19 cellular contexts compared by ENCODE assay signal in the genomic region with DNA sequence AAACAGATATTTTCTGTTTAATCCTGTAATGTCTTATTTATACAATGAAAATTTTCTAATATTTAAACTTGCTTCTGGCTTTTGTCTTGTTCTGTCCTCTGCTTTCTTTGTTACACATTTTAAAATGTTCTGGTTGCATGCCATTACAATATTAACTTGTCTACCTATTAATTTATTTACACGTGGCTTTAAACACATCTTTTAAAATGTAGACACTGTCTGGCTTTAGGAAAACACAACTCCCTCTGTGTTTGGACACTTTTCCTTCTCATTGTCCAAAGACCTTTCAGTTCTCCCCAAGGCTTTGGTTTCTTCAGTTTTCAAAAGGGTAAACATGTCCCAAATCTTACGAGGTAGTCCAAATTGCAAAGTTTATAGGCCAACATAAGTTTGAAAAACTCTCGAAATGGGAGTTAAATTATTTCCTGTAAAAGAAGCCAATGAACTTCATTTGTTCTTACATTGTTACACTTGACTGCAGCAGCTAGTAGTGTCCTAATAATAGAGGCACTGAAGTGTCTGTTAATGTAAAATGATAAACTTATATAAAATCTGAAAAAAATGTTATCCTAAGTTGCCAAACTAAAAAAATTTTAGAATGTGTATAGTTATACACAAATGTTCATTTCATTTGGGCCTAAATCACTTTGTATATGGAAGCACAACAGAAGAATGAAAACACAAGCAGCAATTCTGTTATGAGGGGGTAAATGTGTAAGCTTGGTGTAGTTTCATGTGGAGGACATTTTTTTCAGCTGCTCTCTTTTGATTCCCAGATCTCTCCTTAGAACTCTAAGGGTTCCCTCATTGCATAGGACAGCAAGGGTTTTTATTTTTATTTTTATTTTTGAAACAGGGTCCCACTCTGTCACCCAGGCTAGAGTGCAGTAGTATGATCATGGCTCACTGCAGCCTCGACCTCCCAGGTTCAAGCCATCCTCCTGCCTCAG. TPM values are rescaled to one million over a fixed set of nuclear protein-coding genes. Genes with fewer than 3 reads are reported as not detected.
DNase-seq lines count a peak whose midpoint lies in the region; ATAC-seq, FAIRE-seq and TF ChIP-seq lines count a peak whose summit lies in the region.
"Had no signal": no experiment of that assay in that cellular context is flagged by ENCODE, and none has a peak within 500 bp of the region (broad histone marks: within the 10 kb centered on the region; RNA-seq: fewer than 3 reads in every experiment).

No MANE protein-coding gene starts in this region.

- intact Hi-C loops in esophagus muscularis mucosa (cut with DNase I) = no loop called here
- intact Hi-C loops in pancreas (cut with DNase I) = no loop called here
- intact Hi-C loops in transverse colon (cut with DNase I; ENCODE audit: low total_unique reads) = no loop called here

- no peaks in the 10 kb centered on the region for H3K27me3 ChIP-seq in esophagus muscularis mucosa
- no peaks in the 10 kb centered on the region for H3K27me3 ChIP-seq in pancreas
- H3K27me3 ChIP-seq in transverse colon = no peaks in the 10 kb centered on the region

- H3K4me3 Mint-ChIP-seq in activated T-cell treated with anti-CD3 and anti-CD28 coated beads, Interleukin-2, amount 50 U/mL, for 4 hours = no peak overlapping the region
- H3K4me3 Mint-ChIP-seq: CD4-positive, alpha-beta T cell; GM23338 had no signal

- TF ChIP-seq EP300 in esophagus muscularis mucosa (IDR thresholded peaks at IDR 0.05) (no peak), transverse colon (IDR thresholded peaks at IDR 0.05; ENCODE audit: low read depth) (no peak)

- H3K36me3 Mint-ChIP-seq in activated T-cell treated with anti-CD3 and anti-CD28 coated beads, Interleukin-2, amount 50 U/mL, for 4 hours (ENCODE audit: insufficient read depth) = no peaks in the 10 kb centered on the region

- H3K9me3 ChIP-seq in esophagus muscularis mucosa (no peaks in the 10 kb centered on the region), pancreas (no peaks in the 10 kb centered on the region), transverse colon (no peaks in the 10 kb centered on the region)
- H3K9me3 ChIP-seq: Caco-2 had no signal

- WGBS in esophagus muscularis mucosa = 49% methylated on average over 4 of the region's 4 CpGs
- 74 to 85% methylated on average over 4 of the region's 4 CpGs for WGBS in pancreas, 2 donors
- WGBS in transverse colon (ENCODE audit: low coverage in 1 of 2), 2 donors = 50 to 51% methylated on average over 3 to 4 of the region's 4 CpGs

- TF ChIP-seq POLR2A in esophagus muscularis mucosa (IDR thresholded peaks at IDR 0.05; ENCODE audit: low read depth) = no peak
- TF ChIP-seq POLR2A in transverse colon (IDR thresholded peaks at IDR 0.05) = no peak

- H3K4me1 Mint-ChIP-seq in activated T-cell treated with anti-CD3 and anti-CD28 coated beads, Interleukin-2, amount 50 U/mL, for 4 hours (ENCODE audit: low read depth) = no peaks in the 10 kb centered on the region
- H3K4me1 Mint-ChIP-seq: GM23338 had no signal

- in situ Hi-C loops in transverse colon (cut with MboI; ENCODE audit: low pct_ligation_motif_present in 1 of 4, low pct_unique_long_range_greater_than_20kb in 1 of 4, low sequenced_read_pairs in 3 of 4) = no loop called here

- H3K27ac ChIP-seq in esophagus muscularis mucosa (replicated peaks in 1 of 4) (peak overlapping the region in 3 of 4 donors; percentile 33 to 67 (median 40)), pancreas (no peak overlapping the region), transverse colon (peak overlapping the region in 3 of 4 donors; percentile 48 to 57 (median 56))
- H3K27ac ChIP-seq: C4-2B, HL-60 had no signal

- TF ChIP-seq CTCF in esophagus muscularis mucosa (IDR thresholded peaks at IDR 0.05) = no peak
- no peak for TF ChIP-seq CTCF in pancreas (IDR thresholded peaks at IDR 0.05)
- no peak for TF ChIP-seq CTCF in transverse colon (IDR thresholded peaks at IDR 0.05)

- H3K4me3 ChIP-seq in esophagus muscularis mucosa = no peak overlapping the region
- no peak overlapping the region for H3K4me3 ChIP-seq in pancreas
- H3K4me3 ChIP-seq in transverse colon = no peak overlapping the region
- H3K4me3 ChIP-seq: GM23338 had no signal

- FAIRE-seq in RCC 7860 (lab: Jason Lieb, UNC) = peak; percentile 21
- FAIRE-seq in pancreas (lab: Jason Lieb, UNC) = peak; percentile 85
- FAIRE-seq: A204.1, D721Med, G401.6, GM12891 had no signal

- H3K36me3 ChIP-seq in esophagus muscularis mucosa (no peaks in the 10 kb centered on the region), pancreas (peaks cover 0 to 44% (median 3%) of the 10 kb centered on the region in 3 donors), transverse colon (peaks cover 0 to 9% (median 3%) of the 10 kb centered on the region in 4 donors)

- DNase-seq in RCC 7860 (ENCODE audit: low spot score) (no peak), esophagus muscularis mucosa (ENCODE audit: extremely low spot score) (no peak), pancreas (no peak), transverse colon (no peak), SIG-M5 treated with dmso at 0.1 percent for 504 hours (lab: John Stamatoyannopoulos, UW; ENCODE audit: unreplicated experiment) (no peak), nucleus accumbens (lab: John Stamatoyannopoulos, UW) (no peak), amniotic stem cell (lab: John Stamatoyannopoulos, UW) (no peak)
- no peak for DNase-seq in activated T-cell treated with anti-CD3 and anti-CD28 coated beads, Interleukin-2, amount 50 U/mL, for 4 hours
- DNase-seq: AML-193; Caco-2; CD4-positive, alpha-beta T cell; HCEC 1CT had no signal

- H3K27me3 Mint-ChIP-seq in activated T-cell treated with anti-CD3 and anti-CD28 coated beads, Interleukin-2, amount 50 U/mL, for 4 hours (ENCODE audit: low read depth) = peaks cover 6% of the 10 kb centered on the region

- H3K9me3 Mint-ChIP-seq in activated T-cell treated with anti-CD3 and anti-CD28 coated beads, Interleukin-2, amount 50 U/mL, for 4 hours = no peaks in the 10 kb centered on the region
- H3K9me3 Mint-ChIP-seq: CD4-positive, alpha-beta T cell; GM23338 had no signal

- ATAC-seq in pancreas = no peak
- ATAC-seq in activated T-cell treated with anti-CD3 and anti-CD28 coated beads, Interleukin-2, amount 50 U/mL, for 4 hours = no peak

- H3K4me1 ChIP-seq in esophagus muscularis mucosa (peaks cover 0 to 33% (median 26%) of the 10 kb centered on the region in 4 donors), pancreas (no peaks in the 10 kb centered on the region), transverse colon (no peaks in the 10 kb centered on the region)
- H3K4me1 ChIP-seq: Caco-2 had no signal

RNA-seq across cellular contexts. Expression of gene ALDH1A1, which starts 53.8 kb away (rescaled TPM):
- total RNA-seq in esophagus muscularis mucosa (10 to 100 TPM; 66.4 to 97.5 (median 82.3) TPM), pancreas (100 to 1,000 TPM; 141 to 259 (median 176) TPM), transverse colon (100 to 1,000 TPM in 3 of 4 donors, 10 to 100 TPM in 1; 76.3 to 566 (median 288) TPM)
- 100 to 1,000 TPM; 162 to 275 TPM for polyA plus RNA-seq in pancreas
- under 1 TPM; 0.16 to 0.35 (median 0.22) TPM for total RNA-seq in activated T-cell treated with anti-CD3 and anti-CD28 coated beads, Interleukin-2, amount 50 U/mL, for 4 hours

Comparison
In these comparisons a context has a peak if more than half of its experiments do, and no peak if none do; other contexts are left out.
1. H3K27ac ChIP-seq: peak in esophagus muscularis mucosa (3 of 4) and transverse colon (3 of 4); none in pancreas (0 of 4).
2. RNA of gene ALDH1A1, which starts 53.8 kb away (total RNA-seq): 76.3 to 566 TPM in transverse colon, 141 to 259 TPM in pancreas and 66.4 to 97.5 TPM in esophagus muscularis mucosa; 0.16 to 0.35 TPM in activated T-cell treated with anti-CD3 and anti-CD28 coated beads, Interleukin-2, amount 50 U/mL, for 4 hours; every median in the first group is over 10 times any median in the second.